ENCODE assay signal across 9 cellular contexts in genomic region chr3:58659051-58659675, GRCh38. TPM values are rescaled to one million over a fixed set of nuclear protein-coding genes. Genes with fewer than 3 reads are reported as not detected.
A peak's percentile ranks its signal among the peaks of the same experiment; 100 is the strongest.
DNase-seq lines count a peak whose midpoint lies in the region; ATAC-seq and TF ChIP-seq lines count a peak whose summit lies in the region.
"Had no signal": no experiment of that assay in that cellular context is flagged by ENCODE, and none has a peak within 500 bp of the region (broad histone marks: within the 10 kb centered on the region; RNA-seq: fewer than 3 reads in every experiment).

No MANE protein-coding gene starts in this region.

- no peak for TF ChIP-seq POLR2A in body of pancreas (IDR thresholded peaks at IDR 0.05)

- DNase-seq in NCI-H82 (lab: John Stamatoyannopoulos, UW) (peak; percentile 23), NCI-H82 treated with DMSO at 0.1 percent for 48 hours (lab: John Stamatoyannopoulos, UW; ENCODE audit: unreplicated experiment) (no peak), body of pancreas (peak; percentile 51 to 64 (median 60)), iris pigment epithelial cell (ENCODE audit: low read depth) (peak; percentile 54), upper lobe of right lung (no peak), GM10248 (ENCODE audit: extremely low spot score) (no peak), NCI-H2029 treated with DMSO at 0.1 percent for 48 hours (lab: John Stamatoyannopoulos, UW) (no peak)

- TF ChIP-seq CTCF in body of pancreas (IDR thresholded peaks at IDR 0.05) = peak in 5 of 7 experiments; percentile 29 to 43 (median 41)
- TF ChIP-seq CTCF in upper lobe of right lung (IDR thresholded peaks at IDR 0.05) = no peak
- no peak for TF ChIP-seq CTCF in GM10248 (IDR thresholded peaks at IDR 0.05; ENCODE audit: control extremely low read depth, extremely low read depth, low read depth, missing control alignments)

- ATAC-seq in body of pancreas = peak; percentile 65
- ATAC-seq in upper lobe of right lung = peak; percentile 26
- no peak for ATAC-seq in HG03460 (IDR thresholded peaks at IDR 0.05; ENCODE audit: unreplicated experiment)

- H3K36me3 ChIP-seq in body of pancreas (replicated peaks in 1 of 2; ENCODE audit: insufficient read depth in 1 of 2, low read depth in 2 of 2) (no peaks in the 10 kb centered on the region), upper lobe of right lung (no peaks in the 10 kb centered on the region)
- H3K36me3 ChIP-seq: BLaER1 had no signal

- no peaks in the 10 kb centered on the region for H3K9me3 ChIP-seq in body of pancreas
- no peaks in the 10 kb centered on the region for H3K9me3 ChIP-seq in upper lobe of right lung
- H3K9me3 ChIP-seq: BLaER1 had no signal

- no peaks in the 10 kb centered on the region for H3K27me3 ChIP-seq in body of pancreas
- no peaks in the 10 kb centered on the region for H3K27me3 ChIP-seq in upper lobe of right lung
- H3K27me3 ChIP-seq: BLaER1 had no signal

- 49 to 52% methylated on average over 15 of the region's 15 CpGs for WGBS in body of pancreas, 2 donors

- CTCF ChIA-PET in GM10248 (lab: Yijun Ruan, JAX) = interaction anchor here (2.3 kb wide), 1 partner anchor 28 kb away, joined by 6 read pairs; no protein-coding TSS in a partner anchor

- intact Hi-C loops in body of pancreas (cut with DNase I) (no loop called here), upper lobe of right lung (cut with DNase I) (no loop called here)

- no peak overlapping the region for H3K27ac ChIP-seq in body of pancreas
- H3K27ac ChIP-seq in upper lobe of right lung = no peak overlapping the region
- H3K27ac ChIP-seq: BLaER1 had no signal

- H3K4me3 ChIP-seq in body of pancreas = no peak overlapping the region
- no peak overlapping the region for H3K4me3 ChIP-seq in upper lobe of right lung
- H3K4me3 ChIP-seq: BLaER1 had no signal

- H3K4me1 ChIP-seq in body of pancreas = peaks cover 8% of the 10 kb centered on the region
- no peaks in the 10 kb centered on the region for H3K4me1 ChIP-seq in upper lobe of right lung

- POLR2A ChIA-PET in GM10248 (lab: Yijun Ruan, JAX) = no interaction called here

RNA-seq across cellular contexts. Expression of gene FAM3D, which starts 7.4 kb away (rescaled TPM):
- total RNA-seq in body of pancreas (1 to 10 TPM in 1 of 2 donors, not detected in 1; 1.8 TPM), upper lobe of right lung (4.0 TPM)

Comparison
In these comparisons a context has a peak if more than half of its experiments do, and no peak if none do; other contexts are left out.
1. DNase-seq: peak in NCI-H82 (single experiment), body of pancreas (4 of 4) and iris pigment epithelial cell (single experiment); none in NCI-H82 treated with DMSO at 0.1 percent for 48 hours (single experiment), upper lobe of right lung (single experiment), GM10248 (single experiment) and NCI-H2029 treated with DMSO at 0.1 percent for 48 hours (single experiment).
2. CTCF ChIP-seq: peak in body of pancreas (5 of 7); none in upper lobe of right lung (single experiment) and GM10248 (single experiment).